Comparison of ENCODE assay signal across 17 cellular contexts in the genomic region with DNA sequence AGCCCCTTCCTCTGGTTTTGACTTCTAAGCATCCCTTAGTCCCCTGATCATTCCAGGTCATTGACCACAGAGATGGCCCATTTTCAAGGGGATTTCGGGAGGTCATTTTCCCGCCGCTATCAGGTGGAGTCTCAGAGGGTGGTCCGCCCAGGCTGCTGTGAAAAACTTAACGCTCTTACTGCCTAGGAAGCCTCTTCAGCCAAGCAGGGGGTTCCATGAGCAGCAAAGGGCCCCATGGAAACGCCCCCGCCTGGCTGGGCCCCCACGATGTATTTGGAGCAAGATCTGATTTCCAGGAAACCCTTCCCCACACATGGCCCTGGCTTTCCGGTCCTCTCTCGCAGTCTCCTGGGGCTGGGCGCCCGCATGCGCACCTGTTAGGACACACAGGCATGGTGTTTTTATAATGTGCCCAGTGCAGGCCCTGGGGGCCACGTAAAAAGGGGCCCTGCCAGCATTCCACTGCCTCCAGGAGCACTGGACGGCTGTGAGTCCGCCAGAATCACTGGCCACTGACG. TPM values are rescaled to one million over a fixed set of nuclear protein-coding genes. Genes with fewer than 3 reads are reported as not detected.
A peak's percentile ranks its signal among the peaks of the same experiment; 100 is the strongest.
DNase-seq lines count a peak whose midpoint lies in the region; ATAC-seq and TF ChIP-seq lines count a peak whose summit lies in the region.
"Had no signal": no experiment of that assay in that cellular context is flagged by ENCODE, and none has a peak within 500 bp of the region (broad histone marks: within the 10 kb centered on the region; RNA-seq: fewer than 3 reads in every experiment).

No MANE protein-coding gene starts in this region.

- H3K9me3 Mint-ChIP-seq in endodermal cell: no peaks in the 10 kb centered on the region

- no peaks in the 10 kb centered on the region for H3K27me3 ChIP-seq in heart right ventricle
- H3K27me3 ChIP-seq in endodermal cell (ENCODE audit: control insufficient read depth, insufficient read depth, low read length, poor library complexity, severe bottlenecking): no peaks in the 10 kb centered on the region
- H3K27me3 ChIP-seq in psoas muscle (ENCODE audit: insufficient read depth in 3 of 3, low read length in 2 of 3): peaks cover 0 to 3% (median 0%) of the 10 kb centered on the region in 3 donors
- H3K27me3 ChIP-seq in vagina: no peaks in the 10 kb centered on the region

- H3K27ac ChIP-seq in heart right ventricle (peak overlapping the region; percentile 53 to 89 (median 76)), endodermal cell (ENCODE audit: low read depth, low read length) (no peak overlapping the region), psoas muscle (peak overlapping the region; percentile 84), vagina (peak overlapping the region; percentile 66)
- H3K27ac ChIP-seq: C4-2B had no signal

- intact Hi-C loops in heart right ventricle (cut with DNase I): loop anchor here in 1 of 10 donors (5.0 kb wide), 1 partner anchor 193 kb away; no protein-coding TSS in a partner anchor
- intact Hi-C loops in left cardiac atrium (cut with DNase I): no loop called here
- intact Hi-C loops in psoas muscle (cut with DNase I): no loop called here
- intact Hi-C loops in vagina (cut with DNase I): loop anchor here (5.0 kb wide), 1 partner anchor 287 kb away; a partner anchor contains a TSS

- 76 to 84% methylated on average over 17 of the region's 17 CpGs for WGBS in heart right ventricle, 2 donors
- WGBS in endodermal cell (ENCODE audit: insufficient coverage in 1 of 2, insufficient read length in 1 of 2), 2 experiments: 81 to 85% methylated on average over 17 of the region's 17 CpGs
- WGBS in psoas muscle, 3 donors: 67 to 73% (median 67%) methylated on average over 17 of the region's 17 CpGs

- no peaks in the 10 kb centered on the region for H3K27me3 Mint-ChIP-seq in endodermal cell (ENCODE audit: insufficient read depth)

- no peak for TF ChIP-seq POLR2A in vagina (IDR thresholded peaks at IDR 0.05)

- no peak overlapping the region for H3K4me3 ChIP-seq in heart right ventricle
- no peak overlapping the region for H3K4me3 ChIP-seq in endodermal cell (ENCODE audit: low read length)
- H3K4me3 ChIP-seq in psoas muscle: no peak overlapping the region
- no peak overlapping the region for H3K4me3 ChIP-seq in vagina

- H3K9me3 ChIP-seq in heart right ventricle (no peaks in the 10 kb centered on the region), endodermal cell (ENCODE audit: control insufficient read depth, low read length) (no peaks in the 10 kb centered on the region), psoas muscle (no peaks in the 10 kb centered on the region), vagina (no peaks in the 10 kb centered on the region)

- no peak for ATAC-seq in heart right ventricle
- ATAC-seq in left cardiac atrium: no peak
- ATAC-seq in psoas muscle: no peak
- ATAC-seq in GM21526 (IDR thresholded peaks at IDR 0.05; ENCODE audit: low FRiP score, unreplicated experiment): no peak
- ATAC-seq in GM19452 (IDR thresholded peaks at IDR 0.05; ENCODE audit: unreplicated experiment): no peak

- H3K4me1 Mint-ChIP-seq in endodermal cell: peaks cover 26% of the 10 kb centered on the region

- H3K4me3 Mint-ChIP-seq in endodermal cell: no peak overlapping the region

- H3K36me3 ChIP-seq in heart right ventricle (peaks cover 0 to 25% (median 0%) of the 10 kb centered on the region in 9 donors), endodermal cell (ENCODE audit: control insufficient read depth, insufficient read depth, low read length) (no peaks in the 10 kb centered on the region), psoas muscle (ENCODE audit: insufficient read depth in 1 of 2, low read depth in 1 of 2) (no peaks in the 10 kb centered on the region), vagina (no peaks in the 10 kb centered on the region)

- no peak overlapping the region for H3K9ac ChIP-seq in endodermal cell (ENCODE audit: extremely low read depth, low read length, poor library complexity, severe bottlenecking)

- no peaks in the 10 kb centered on the region for H3K36me3 Mint-ChIP-seq in endodermal cell (ENCODE audit: low read depth)

- peak in 1 of 2 donors; percentile 3 for DNase-seq in heart right ventricle
- DNase-seq in left cardiac atrium: no peak
- DNase-seq in endodermal cell: no peak
- DNase-seq in psoas muscle: no peak
- DNase-seq in vagina (ENCODE audit: extremely low spot score in 2 of 2): no peak
- DNase-seq in GM03348 (ENCODE audit: low spot score): no peak
- DNase-seq: GDM1, NCI-H1105 treated with DMSO at 0.1 percent for 48 hours, NCI-H1694 treated with DMSO at 0.1 percent for 48 hours, NCI-H2107, NCI-H2227 treated with DMSO at 0.1 percent for 48 hours, NCI-H524, SIG-M5 had no signal

- H3K27ac Mint-ChIP-seq in endodermal cell: peak overlapping the region; percentile 27

- H3K4me1 ChIP-seq in heart right ventricle: peaks cover 2 to 39% (median 21%) of the 10 kb centered on the region in 9 donors
- peaks cover 9% of the 10 kb centered on the region for H3K4me1 ChIP-seq in endodermal cell (ENCODE audit: control insufficient read depth, insufficient read depth, low read length)
- H3K4me1 ChIP-seq in psoas muscle: peaks cover 11% of the 10 kb centered on the region
- H3K4me1 ChIP-seq in vagina: no peaks in the 10 kb centered on the region

- no peak for TF ChIP-seq CTCF in heart right ventricle (IDR thresholded peaks at IDR 0.05)
- TF ChIP-seq CTCF in endodermal cell (conservative IDR thresholded peaks at IDR 0.05): no peak
- TF ChIP-seq CTCF in psoas muscle (IDR thresholded peaks at IDR 0.05): no peak
- no peak for TF ChIP-seq CTCF in vagina (IDR thresholded peaks at IDR 0.05)

RNA-seq across cellular contexts. Expression of a gene that starts 32.5 kb away (rescaled TPM):
- total RNA-seq in heart right ventricle (10 to 100 TPM in 5 of 10 donors, 1 to 10 TPM in 5; 6.6 to 13.8 (median 9.7) TPM), left cardiac atrium (10 to 100 TPM in 1 of 2 donors, 1 to 10 TPM in 1; 9.8 to 14.2 TPM), endodermal cell (1 to 10 TPM; 3.0 to 7.7 TPM), psoas muscle (10 to 100 TPM in 3 of 4 donors, 1 to 10 TPM in 1; 5.1 to 11.3 (median 11.3) TPM), vagina (40.8 TPM)
- polyA plus RNA-seq in heart right ventricle (10 to 100 TPM in 1 of 2 donors, 1 to 10 TPM in 1; 6.8 to 12.7 TPM), psoas muscle (1 to 10 TPM; 2.2 to 8.7 (median 4.5) TPM)
- polyA plus RNA-seq in endodermal cell (2013, experiment 1 of 2): 1.1 TPM
- 0.62 TPM for polyA plus RNA-seq in endodermal cell (2013, experiment 2 of 2)
- total RNA-seq: LHCN-M2 had no signal
